Comparison of ENCODE assay signal across 10 cellular contexts in the genomic region with DNA sequence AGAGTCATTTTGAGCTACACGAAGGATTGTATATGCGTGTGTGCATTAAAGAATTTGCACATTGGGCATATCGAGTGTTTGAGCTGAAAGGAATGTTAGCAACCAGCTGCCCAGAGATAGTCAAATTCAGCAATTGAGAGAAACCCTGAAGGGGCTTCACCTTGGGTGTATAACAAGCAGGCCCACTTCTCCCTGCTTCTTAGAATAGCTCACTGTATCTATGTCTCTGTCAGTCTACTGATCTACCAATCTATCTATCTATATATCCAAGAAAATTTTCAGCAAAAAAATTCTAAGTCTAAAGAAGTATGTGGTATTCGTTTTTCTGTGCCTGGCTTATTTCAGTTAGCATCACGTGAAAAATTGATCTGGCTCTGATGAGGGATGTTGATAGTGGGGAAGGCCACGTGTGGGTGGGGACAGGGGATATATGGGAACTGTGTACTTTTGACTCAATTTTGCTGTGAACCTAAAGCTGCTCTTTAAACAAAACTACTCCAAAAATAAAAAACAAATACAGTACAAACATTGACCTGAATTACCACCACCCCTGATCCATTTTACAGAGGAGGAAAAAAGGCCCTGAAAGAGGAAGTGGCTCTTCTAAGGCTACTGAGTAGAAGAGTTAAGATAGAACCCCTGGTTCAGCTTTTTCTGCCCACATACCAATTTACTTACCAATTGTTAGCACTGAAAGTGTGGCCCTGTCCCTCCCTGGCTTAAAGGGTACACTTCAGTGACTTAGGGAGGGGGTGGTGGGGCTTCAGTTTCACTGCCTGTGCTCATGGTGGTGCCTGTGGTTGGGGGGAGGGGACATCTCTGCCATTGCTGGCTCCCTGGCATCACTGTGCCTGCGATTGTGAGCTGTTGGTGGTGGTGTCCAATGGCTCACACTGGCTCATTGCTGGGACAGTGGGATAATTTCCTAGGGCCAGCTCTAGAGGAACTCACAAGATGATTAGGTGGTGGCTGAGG.
DNase-seq lines count a peak whose midpoint lies in the region; ATAC-seq lines count a peak whose summit lies in the region.
"Had no signal": no experiment of that assay in that cellular context is flagged by ENCODE, and none has a peak within 500 bp of the region (broad histone marks: within the 10 kb centered on the region; RNA-seq: fewer than 3 reads in every experiment).

No MANE protein-coding gene starts in this region.

- no peak overlapping the region for H3K4me3 Mint-ChIP-seq in activated naive CD8-positive, alpha-beta T cell treated with anti-CD3 and anti-CD28 coated beads, Interleukin-2, amount 50 U/mL, for 24 hours
- no peak overlapping the region for H3K4me3 Mint-ChIP-seq in natural killer cell treated with Interleukin-12 subunit alpha and Interleukin-12 subunit beta and Interleukin-15 and Interleukin-18, amount 100 ng/mL, for 72 hours

- no peaks in the 10 kb centered on the region for H3K9me3 Mint-ChIP-seq in activated naive CD8-positive, alpha-beta T cell treated with anti-CD3 and anti-CD28 coated beads, Interleukin-2, amount 50 U/mL, for 24 hours
- H3K9me3 Mint-ChIP-seq in natural killer cell treated with Interleukin-12 subunit alpha and Interleukin-12 subunit beta and Interleukin-15 and Interleukin-18, amount 100 ng/mL, for 72 hours: no peaks in the 10 kb centered on the region

- peaks cover 29% of the 10 kb centered on the region for H3K36me3 Mint-ChIP-seq in activated naive CD8-positive, alpha-beta T cell treated with anti-CD3 and anti-CD28 coated beads, Interleukin-2, amount 50 U/mL, for 24 hours (ENCODE audit: low read depth)
- H3K36me3 Mint-ChIP-seq in natural killer cell treated with Interleukin-12 subunit alpha and Interleukin-12 subunit beta and Interleukin-15 and Interleukin-18, amount 100 ng/mL, for 72 hours: peaks cover 11% of the 10 kb centered on the region

- H3K4me1 Mint-ChIP-seq in activated naive CD8-positive, alpha-beta T cell treated with anti-CD3 and anti-CD28 coated beads, Interleukin-2, amount 50 U/mL, for 24 hours: peaks cover 14% of the 10 kb centered on the region
- peaks cover 14 to 28% of the 10 kb centered on the region in 2 donors for H3K4me1 Mint-ChIP-seq in natural killer cell treated with Interleukin-12 subunit alpha and Interleukin-12 subunit beta and Interleukin-15 and Interleukin-18, amount 100 ng/mL, for 72 hours (ENCODE audit: low read depth in 2 of 2)

- ATAC-seq in GM18519 (IDR thresholded peaks at IDR 0.05; ENCODE audit: low FRiP score, unreplicated experiment) (peak; percentile 92), GM21515 (IDR thresholded peaks at IDR 0.05; ENCODE audit: unreplicated experiment) (peak; percentile 94), HG03354 (IDR thresholded peaks at IDR 0.05; ENCODE audit: poor library complexity, severe bottlenecking, unreplicated experiment) (peak; percentile 97)
- ATAC-seq in activated naive CD8-positive, alpha-beta T cell treated with anti-CD3 and anti-CD28 coated beads, Interleukin-2, amount 50 U/mL, for 24 hours: peak; percentile 65
- no peak for ATAC-seq in natural killer cell treated with Interleukin-12 subunit alpha and Interleukin-12 subunit beta and Interleukin-15 and Interleukin-18, amount 100 ng/mL, for 72 hours

- peak overlapping the region; percentile 67 for H3K27ac Mint-ChIP-seq in activated naive CD8-positive, alpha-beta T cell treated with anti-CD3 and anti-CD28 coated beads, Interleukin-2, amount 50 U/mL, for 24 hours
- H3K27ac Mint-ChIP-seq in natural killer cell treated with Interleukin-12 subunit alpha and Interleukin-12 subunit beta and Interleukin-15 and Interleukin-18, amount 100 ng/mL, for 72 hours: peak overlapping the region in 1 of 2 donors; percentile 29

- peak; percentile 10 for DNase-seq in activated naive CD8-positive, alpha-beta T cell treated with anti-CD3 and anti-CD28 coated beads, Interleukin-2, amount 50 U/mL, for 24 hours
- no peak for DNase-seq in DMS79 treated with DMSO at 0.1 percent for 48 hours (lab: John Stamatoyannopoulos, UW)
- no peak for DNase-seq in stimulated activated CD4-positive, alpha-beta T cell treated with anti-CD3 and anti-CD28 coated beads, Interleukin-4, amount 100 ng/mL, for 1 hour
- no peak for DNase-seq in natural killer cell treated with Interleukin-12 subunit alpha and Interleukin-12 subunit beta and Interleukin-15 and Interleukin-18, amount 100 ng/mL, for 72 hours (ENCODE audit: low spot score)
- DNase-seq in activated CD4-positive, alpha-beta T cell treated with anti-CD3 and anti-CD28 coated beads for 4 hours: no peak
- DNase-seq: EL, hypothalamus had no signal

- no peaks in the 10 kb centered on the region for H3K27me3 Mint-ChIP-seq in activated naive CD8-positive, alpha-beta T cell treated with anti-CD3 and anti-CD28 coated beads, Interleukin-2, amount 50 U/mL, for 24 hours
- no peaks in the 10 kb centered on the region for H3K27me3 Mint-ChIP-seq in natural killer cell treated with Interleukin-12 subunit alpha and Interleukin-12 subunit beta and Interleukin-15 and Interleukin-18, amount 100 ng/mL, for 72 hours

Comparison
In these comparisons a context has a peak if more than half of its experiments do, and no peak if none do; other contexts are left out.
1. ATAC-seq: peak in GM18519 (single experiment), GM21515 (single experiment), HG03354 (single experiment) and activated naive CD8-positive, alpha-beta T cell treated with anti-CD3 and anti-CD28 coated beads, Interleukin-2, amount 50 U/mL, for 24 hours (single experiment); none in natural killer cell treated with Interleukin-12 subunit alpha and Interleukin-12 subunit beta and Interleukin-15 and Interleukin-18, amount 100 ng/mL, for 72 hours (0 of 2).